In the genomic region with DNA sequence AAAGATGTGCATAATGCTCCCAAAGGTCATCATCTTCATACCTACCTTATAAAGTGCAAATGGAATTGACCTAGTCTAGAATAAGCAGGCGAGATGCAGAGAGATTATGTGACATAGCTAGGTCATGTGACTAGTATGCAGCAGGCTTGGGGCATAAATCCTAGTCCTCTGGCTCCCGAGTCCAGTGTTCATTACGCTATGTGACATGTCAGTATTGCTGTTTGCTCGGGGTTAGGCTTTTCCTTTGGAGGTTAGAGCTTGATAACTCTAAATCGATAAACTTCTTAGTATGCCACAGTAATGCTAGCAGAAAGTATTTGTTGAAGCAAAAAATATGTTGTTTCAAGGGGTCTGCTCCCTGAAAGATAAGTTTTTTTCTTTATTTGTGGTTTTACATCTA, we compare ENCODE assay signal across 18 cellular contexts.
"Had no signal": no experiment of that assay in that cellular context is flagged by ENCODE, and none has a peak within 500 bp of the region (broad histone marks: within the 10 kb centered on the region; RNA-seq: fewer than 3 reads in every experiment).

No MANE protein-coding gene starts in this region.

- H3K4me3 ChIP-seq: left lung, neural progenitor cell, thyroid gland had no signal

- H3K9me3 Mint-ChIP-seq: neural progenitor cell; stimulated activated effector memory CD8-positive, alpha-beta T cell treated with anti-CD3 and anti-CD28 coated beads, Interleukin-12 subunit alpha, Interleukin-12 subunit beta, amount 100 ng/mL, for 72 hours had no signal

- H3K27me3 Mint-ChIP-seq: dendritic cell treated with granulocyte-macrophage colony-stimulating factor and Interleukin-4, amounts not matched to agents 40 ng/mL and 50 ng/mL, for 4 days; T-helper 17 cell had no signal

- H3K27me3 ChIP-seq: left lung, neural progenitor cell, thyroid gland had no signal

- H3K4me1 ChIP-seq: neural progenitor cell had no signal

- H3K27ac ChIP-seq: neural progenitor cell, thyroid gland, VCaP had no signal

- H3K4me3 Mint-ChIP-seq: activated T-cell treated with anti-CD3 and anti-CD28 coated beads, Interleukin-2, amount 50 U/mL, for 72 hours; dendritic cell treated with granulocyte-macrophage colony-stimulating factor and Interleukin-4, amounts not matched to agents 40 ng/mL and 50 ng/mL, for 4 days; neural progenitor cell; stimulated activated effector memory CD8-positive, alpha-beta T cell treated with anti-CD3 and anti-CD28 coated beads, Interleukin-12 subunit alpha, Interleukin-12 subunit beta, amount 100 ng/mL, for 72 hours; T-helper 17 cell had no signal

- H3K27ac Mint-ChIP-seq: activated T-cell treated with anti-CD3 and anti-CD28 coated beads, Interleukin-2, amount 50 U/mL, for 72 hours; dendritic cell treated with granulocyte-macrophage colony-stimulating factor and Interleukin-4, amounts not matched to agents 40 ng/mL and 50 ng/mL, for 4 days; neural progenitor cell; stimulated activated effector memory CD8-positive, alpha-beta T cell treated with anti-CD3 and anti-CD28 coated beads, Interleukin-12 subunit alpha, Interleukin-12 subunit beta, amount 100 ng/mL, for 72 hours; T-helper 17 cell had no signal

- H3K9me3 ChIP-seq: left lung, thyroid gland had no signal

- ATAC-seq: activated T-cell treated with anti-CD3 and anti-CD28 coated beads, Interleukin-2, amount 50 U/mL, for 72 hours; stimulated activated effector memory CD8-positive, alpha-beta T cell treated with anti-CD3 and anti-CD28 coated beads, Interleukin-12 subunit alpha, Interleukin-12 subunit beta, amount 100 ng/mL, for 72 hours; T-helper 17 cell had no signal

- DNase-seq: activated CD4-positive, CD25-positive, alpha-beta regulatory T cell treated with anti-CD3 and anti-CD28 coated beads, Interleukin-2, amount 50 U/mL, for 72 hours; activated CD8-positive, alpha-beta memory T cell treated with anti-CD3 and anti-CD28 coated beads for 24 hours; activated CD8-positive, alpha-beta memory T cell treated with anti-CD3 and anti-CD28 coated beads, Interleukin-2, amount 50 U/mL, for 48 hours; activated effector memory CD4-positive, alpha-beta T cell treated with anti-CD3 and anti-CD28 coated beads, Interleukin-2, amount 50 U/mL, for 16 hours; activated naive CD4-positive, alpha-beta T cell treated with anti-CD3 and anti-CD28 coated beads, Interleukin-2, amount 50 U/mL, for 16 hours; activated T-cell treated with anti-CD3 and anti-CD28 coated beads, Interleukin-2, amount 50 U/mL, for 72 hours; effector CD8-positive, alpha-beta T cell; islet precursor cell; left lung; mammary epithelial cell; midbrain; stimulated activated CD4-positive, alpha-beta T cell treated with anti-CD3 and anti-CD28 coated beads, Interleukin-4, amount 100 ng/mL, for 24 hours; T-helper 17 cell; thyroid gland had no signal

- H3K36me3 Mint-ChIP-seq: stimulated activated effector memory CD8-positive, alpha-beta T cell treated with anti-CD3 and anti-CD28 coated beads, Interleukin-12 subunit alpha, Interleukin-12 subunit beta, amount 100 ng/mL, for 72 hours had no signal

- H3K36me3 ChIP-seq: left lung, neural progenitor cell, thyroid gland had no signal
